ENCODE assay signal across 18 cellular contexts in the genomic region with DNA sequence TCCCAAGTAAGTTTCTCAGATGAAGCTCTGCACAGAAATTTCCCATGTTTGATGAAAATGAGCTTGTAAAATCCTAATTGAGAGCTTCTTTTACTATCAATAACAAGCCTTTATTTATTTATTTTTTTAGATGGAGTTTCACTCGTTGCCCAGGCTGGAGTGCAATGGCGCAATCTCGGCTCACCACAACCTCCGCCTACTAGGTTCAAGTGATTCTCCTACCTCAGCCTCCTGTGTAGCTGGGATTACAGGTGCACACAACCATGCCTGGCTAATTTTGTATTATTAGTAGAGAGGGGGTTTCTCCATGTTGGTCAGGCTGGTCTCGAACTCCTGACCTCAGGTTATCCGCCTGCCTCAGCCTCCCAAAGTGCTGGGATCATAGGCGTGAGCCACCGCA. TPM values are rescaled to one million over a fixed set of nuclear protein-coding genes. Genes with fewer than 3 reads are reported as not detected.
"Had no signal": no experiment of that assay in that cellular context is flagged by ENCODE, and none has a peak within 500 bp of the region (broad histone marks: within the 10 kb centered on the region; RNA-seq: fewer than 3 reads in every experiment).

No MANE protein-coding gene starts in this region.

RNA-seq across cellular contexts. Expression of a gene that starts 20.6 kb away (rescaled TPM):
- total RNA-seq: activated B cell treated with CpG ODN at 0.5 μM for 24 hours; activated CD4-positive, alpha-beta T cell treated with anti-CD3 and anti-CD28 coated beads, Interleukin-2, amount 10 ng/mL, durations not matched to agents 24 days and 14 days; activated CD8-positive, alpha-beta memory T cell treated with anti-CD3 and anti-CD28 coated beads for 36 hours; activated CD8-positive, alpha-beta T cell treated with anti-CD3 and anti-CD28 coated beads for 36 hours; activated naive CD4-positive, alpha-beta T cell treated with anti-CD3 and anti-CD28 coated beads for 36 hours; activated T-cell treated with anti-CD3 and anti-CD28 coated beads, Interleukin-2, amount 50 U/mL, for 4 hours; activated T-cell treated with anti-CD3 and anti-CD28 coated beads, Interleukin-2, amount 50 U/mL, for 72 hours; activated T-helper 1 cell treated with anti-CD3 and anti-CD28 coated beads, Interleukin-12 subunit alpha, Interleukin-12 subunit beta, Interleukin-2, Interleukin-4 antibody, amounts not matched to agents 30 ng/mL and 10 ng/mL and 1 ng/mL, durations not matched to agents 14 hours and 24 hours and 36 hours; astrocyte; cardiac septum had no signal

RNA-seq across cellular contexts. Expression of a gene that starts 24.1 kb away (rescaled TPM):
- total RNA-seq: activated B cell treated with CpG ODN at 0.5 μM for 24 hours; activated CD4-positive, alpha-beta memory T cell treated with anti-CD3 and anti-CD28 coated beads for 36 hours; activated CD4-positive, alpha-beta T cell treated with anti-CD3 and anti-CD28 coated beads, Interleukin-2, amount 10 ng/mL, durations not matched to agents 24 days and 14 days; activated CD8-positive, alpha-beta memory T cell treated with anti-CD3 and anti-CD28 coated beads for 36 hours; activated CD8-positive, alpha-beta T cell treated with anti-CD3 and anti-CD28 coated beads for 36 hours; activated naive CD4-positive, alpha-beta T cell treated with anti-CD3 and anti-CD28 coated beads for 36 hours; activated naive CD4-positive, alpha-beta T cell treated with anti-CD3 and anti-CD28 coated beads, Interleukin-2, amount 50 U/mL, for 72 hours; activated naive CD8-positive, alpha-beta T cell treated with anti-CD3 and anti-CD28 coated beads for 36 hours; activated T-cell treated with anti-CD3 and anti-CD28 coated beads, Interleukin-2, amount 50 U/mL, for 4 hours; activated T-cell treated with anti-CD3 and anti-CD28 coated beads, Interleukin-2, amount 50 U/mL, for 72 hours; activated T-helper 1 cell treated with anti-CD3 and anti-CD28 coated beads, Interleukin-12 subunit alpha, Interleukin-12 subunit beta, Interleukin-2, Interleukin-4 antibody, amounts not matched to agents 30 ng/mL and 10 ng/mL and 1 ng/mL, durations not matched to agents 14 hours and 24 hours and 36 hours; activated T-helper 17 cell treated with anti-CD3 and anti-CD28 coated beads, Interleukin-2, amount 50 U/mL, for 72 hours; adrenal gland; astrocyte; body of pancreas; breast epithelium had no signal
- polyA plus RNA-seq: adrenal gland, aorta had no signal
